Comparison of ENCODE assay signal across 18 cellular contexts in genomic region chr15:89096664-89097063, GRCh38. TPM values are rescaled to one million over a fixed set of nuclear protein-coding genes. Genes with fewer than 3 reads are reported as not detected.
A peak's percentile ranks its signal among the peaks of the same experiment; 100 is the strongest.
DNase-seq lines count a peak whose midpoint lies in the region; ATAC-seq, FAIRE-seq and TF ChIP-seq lines count a peak whose summit lies in the region.
"Had no signal": no experiment of that assay in that cellular context is flagged by ENCODE, and none has a peak within 500 bp of the region (broad histone marks: within the 10 kb centered on the region; RNA-seq: fewer than 3 reads in every experiment).

No MANE protein-coding gene starts in this region.

- TF ChIP-seq CTCF in A549 (IDR thresholded peaks at IDR 0.05) (no peak), prostate gland (IDR thresholded peaks at IDR 0.05) (no peak)

- no peaks in the 10 kb centered on the region for H3K27me3 ChIP-seq in prostate gland (replicated peaks; ENCODE audit: insufficient read depth)
- H3K27me3 ChIP-seq: colonic mucosa, hepatocyte, tibial nerve had no signal

- H3K4me2 ChIP-seq in A549 = peak overlapping the region; percentile 57
- H3K4me2 ChIP-seq: hepatocyte had no signal

- peak overlapping the region; percentile 56 to 88; a peak in 5 of 6 replicates for H3K27ac ChIP-seq in A549
- peak overlapping the region; percentile 59 to 92 for H3K27ac ChIP-seq in prostate gland
- H3K27ac ChIP-seq: colonic mucosa, epithelial cell of prostate, hepatocyte, parathyroid adenoma had no signal

- POLR2A ChIA-PET in A549 (lab: Yijun Ruan, JAX) = interaction anchor here (0.6 to 1.1 kb wide), 3 partner anchors 9 to 134 kb away, joined by 3 to 7 read pairs (median 3); partner anchors contain the start of gene ABHD2

- CTCF ChIA-PET in A549 (lab: Yijun Ruan, JAX) = interaction anchor here (0.6 to 11.8 kb wide), 10 partner anchors 21 to 192 kb away, joined by 3 to 187 read pairs (median 10); no protein-coding TSS in a partner anchor

- no peaks in the 10 kb centered on the region for H3K36me3 ChIP-seq in prostate gland
- H3K36me3 ChIP-seq: colonic mucosa, tibial nerve had no signal

- intact Hi-C loops in prostate gland (cut with DNase I) = no loop called here

- DNase-seq in A549 (ENCODE audit: low read depth in 1 of 2, low spot score in 1 of 2) = no peak
- DNase-seq in RPMI7951 (ENCODE audit: low read depth) = peak; percentile 50
- peak; percentile 31 for DNase-seq in fibroblast of peridontal ligament (ENCODE audit: extremely low read depth)
- no peak for DNase-seq in prostate gland (ENCODE audit: low spot score)
- no peak for DNase-seq in RCC 7860 (ENCODE audit: low spot score)
- no peak for DNase-seq in NCI-H345 (lab: John Stamatoyannopoulos, UW)
- DNase-seq in stimulated activated CD4-positive, alpha-beta T cell treated with anti-CD3 and anti-CD28 coated beads, Interleukin-15, amount 100 ng/mL, for 24 hours = no peak
- no peak for DNase-seq in LoVo (ENCODE audit: low spot score)
- DNase-seq: amniotic stem cell, colonic mucosa, GOT3, NCI-H187 had no signal

- 39% methylated on average over 5 of the region's 5 CpGs for WGBS in A549 (ENCODE audit: missing lambda C conversion rate)
- 32% methylated on average over 5 of the region's 5 CpGs for WGBS in prostate gland

- TF ChIP-seq RAD21 in A549 (conservative IDR thresholded peaks at IDR 0.05 in 1 of 2, IDR thresholded peaks at IDR 0.05 in 1 of 2) = no peak

- H3K4me1 ChIP-seq in A549 (peaks cover 84% of the 10 kb centered on the region), prostate gland (replicated peaks) (peaks cover 30% of the 10 kb centered on the region)
- H3K4me1 ChIP-seq: parathyroid adenoma had no signal

- FAIRE-seq in A549 (lab: Jason Lieb, UNC) = no peak
- FAIRE-seq in RCC 7860 (lab: Jason Lieb, UNC) = no peak
- FAIRE-seq: G401.6 had no signal

- no peak for TF ChIP-seq POLR2A in A549 (IDR thresholded peaks at IDR 0.05; ENCODE audit: low read length)
- TF ChIP-seq POLR2A in prostate gland (IDR thresholded peaks at IDR 0.05) = no peak

- TF ChIP-seq EP300 in A549 (IDR thresholded peaks at IDR 0.05) = no peak

- no peaks in the 10 kb centered on the region for H3K9me3 ChIP-seq in A549
- H3K9me3 ChIP-seq in prostate gland = no peaks in the 10 kb centered on the region
- H3K9me3 ChIP-seq: colonic mucosa, tibial nerve had no signal

- no peak overlapping the region for H3K4me3 ChIP-seq in A549
- no peak overlapping the region for H3K4me3 ChIP-seq in prostate gland
- H3K4me3 ChIP-seq: colonic mucosa, hepatocyte, tibial nerve had no signal

- no peak for ATAC-seq in A549
- ATAC-seq: activated T-helper 17 cell treated with anti-CD3 and anti-CD28 coated beads, Interleukin-2, amount 50 U/mL, for 72 hours had no signal

TF ChIP-seq in A549, 52 proteins besides CTCF, POLR2A, EP300 and RAD21:
- TF ChIP-seq PBX3 (IDR thresholded peaks at IDR 0.05) (no peak), HDAC2 (IDR thresholded peaks at IDR 0.05) (no peak), PHF8 (IDR thresholded peaks at IDR 0.05; ENCODE audit: borderline replicate concordance, low read depth) (no peak), EHF (CRISPR knock-in tag; IDR thresholded peaks at IDR 0.05) (no peak)

RNA-seq across cellular contexts. Expression of gene ABHD2, which starts 8.4 kb away (rescaled TPM):
- polyA plus RNA-seq in A549 (2011; rRNA removed) (63.3 and 76.4 TPM in 2 replicates), A549 (2017; fragmentation: RNase III; extraction: RNeasy Plus Mini Kit Qiagen cat#74134 plus additional on column Dnase treatment) (33.1 to 41.0 TPM (median 36.2 TPM) in 3 replicates)
- 31.8 and 36.7 TPM in 2 replicates for polyA plus RNA-seq in A549 (2012; cell fraction: cytosol; rRNA removed)
- polyA plus RNA-seq in A549 (2012; cell fraction: nucleus; rRNA removed) = 30.7 and 39.5 TPM in 2 replicates
- polyA minus RNA-seq in A549 (2011; rRNA and poly(A)+ RNA removed) = 194 and 230 TPM in 2 replicates
- total RNA-seq in RPMI7951 (2014; rRNA removed; shearing (Covaris generic)) = 237 and 261 TPM in 2 replicates
- 100 to 1,000 TPM; 111 to 253 TPM for total RNA-seq in prostate gland

Comparison
In these comparisons a context has a peak if more than half of its experiments do, and no peak if none do; other contexts are left out.
1. DNase-seq: peak in RPMI7951 (single experiment) and fibroblast of peridontal ligament (single experiment); none in A549 (0 of 2), prostate gland (single experiment), RCC 7860 (single experiment), NCI-H345 (single experiment), stimulated activated CD4-positive, alpha-beta T cell treated with anti-CD3 and anti-CD28 coated beads, Interleukin-15, amount 100 ng/mL, for 24 hours (single experiment) and LoVo (single experiment).